Comparison of ENCODE assay signal across 9 cellular contexts in the genomic region with DNA sequence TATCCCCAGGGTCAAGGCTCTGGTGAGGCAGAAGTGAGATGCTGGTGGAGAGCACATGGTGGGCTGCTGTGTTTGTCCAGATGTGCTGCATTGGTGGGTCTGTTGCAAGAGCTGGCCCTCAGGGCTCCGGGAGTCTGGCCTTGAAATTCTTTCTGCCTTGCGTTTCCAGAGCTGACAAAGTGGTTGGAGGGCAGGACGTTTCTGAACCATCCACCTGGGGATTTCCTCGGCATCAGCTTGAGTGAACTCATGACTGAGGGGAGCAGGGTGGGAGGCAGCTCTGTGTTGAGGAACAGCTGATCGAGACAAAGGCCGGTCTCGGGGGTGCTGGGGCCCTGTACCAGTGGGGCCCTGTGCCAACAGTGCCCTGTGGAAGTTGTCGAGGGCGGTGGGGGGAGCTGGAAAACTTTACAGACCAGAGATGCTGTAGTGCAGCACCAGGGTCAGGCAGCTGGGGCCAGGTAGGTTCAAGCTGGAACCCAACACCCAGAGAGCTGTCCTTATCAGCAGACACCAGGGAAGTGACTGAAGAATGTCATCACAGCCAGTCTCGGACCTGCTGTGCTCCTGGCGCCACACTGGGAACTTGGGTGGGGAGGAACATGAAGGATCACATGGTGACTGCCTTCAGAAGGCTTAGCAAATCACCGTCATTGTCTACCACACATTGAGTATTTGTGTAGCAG. TPM values are rescaled to one million over a fixed set of nuclear protein-coding genes. Genes with fewer than 3 reads are reported as not detected.
DNase-seq lines count a peak whose midpoint lies in the region; ATAC-seq and TF ChIP-seq lines count a peak whose summit lies in the region.
"Had no signal": no experiment of that assay in that cellular context is flagged by ENCODE, and none has a peak within 500 bp of the region (broad histone marks: within the 10 kb centered on the region; RNA-seq: fewer than 3 reads in every experiment).

No MANE protein-coding gene starts in this region.

- no peak for TF ChIP-seq CTCF in RWPE1 (conservative IDR thresholded peaks at IDR 0.05; ENCODE audit: low read depth)
- no peak for TF ChIP-seq CTCF in fibroblast of villous mesenchyme (IDR thresholded peaks at IDR 0.05; ENCODE audit: insufficient read depth, low read depth, low read length)
- TF ChIP-seq CTCF in prostate gland (IDR thresholded peaks at IDR 0.05), result no peak
- no peak for TF ChIP-seq CTCF in GM10266 (IDR thresholded peaks at IDR 0.05; ENCODE audit: control insufficient read depth, insufficient read depth, low read depth, missing control alignments)

- POLR2A ChIA-PET in RWPE1 (lab: Yijun Ruan, JAX; ENCODE audit: low non-redundant PET), result no interaction called here

- DNase-seq in Daoy (ENCODE audit: low read depth) (peak; percentile 0), RWPE1 (ENCODE audit: low spot score) (peak; percentile 31), fibroblast of villous mesenchyme (ENCODE audit: low read depth) (peak; percentile 84), prostate gland (ENCODE audit: low spot score) (no peak), GM10266 (ENCODE audit: extremely low spot score) (no peak), inferior parietal cortex (ENCODE audit: extremely low spot score) (no peak), GM19240 (ENCODE audit: insufficient read length, low spot score) (no peak)
- DNase-seq: central memory CD4-positive, alpha-beta T cell had no signal

- intact Hi-C loops in prostate gland (cut with DNase I), result no loop called here

- peaks cover 8% of the 10 kb centered on the region for H3K4me1 ChIP-seq in prostate gland (replicated peaks)

- WGBS in prostate gland, result 46% methylated on average over 12 of the region's 12 CpGs

- no peaks in the 10 kb centered on the region for H3K36me3 ChIP-seq in prostate gland

- no peaks in the 10 kb centered on the region for H3K27me3 ChIP-seq in prostate gland (replicated peaks; ENCODE audit: insufficient read depth)

- no peaks in the 10 kb centered on the region for H3K9me3 ChIP-seq in prostate gland

- peak overlapping the region; percentile 97 for H3K27ac ChIP-seq in RWPE1
- H3K27ac ChIP-seq in prostate gland, result peak overlapping the region; percentile 74 to 79

- CTCF ChIA-PET in RWPE1 (lab: Yijun Ruan, JAX), result interaction anchor here (0.6 to 1.2 kb wide), 3 partner anchors 10 to 573 kb away, joined by 3 to 4 read pairs (median 3); no protein-coding TSS in a partner anchor

- H3K4me3 ChIP-seq in fibroblast of villous mesenchyme (ENCODE audit: low read depth, low read length) (no peak overlapping the region), prostate gland (no peak overlapping the region)

- no peak for ATAC-seq in HG02642 (IDR thresholded peaks at IDR 0.05; ENCODE audit: poor library complexity, unreplicated experiment)

- no peak for TF ChIP-seq POLR2A in prostate gland (IDR thresholded peaks at IDR 0.05)

RNA-seq across cellular contexts. Expression of gene TSKU, which starts 4.9 kb away (rescaled TPM):
- total RNA-seq in Daoy (2014; rRNA removed; shearing (Covaris generic)), result 25.1 and 26.3 TPM in 2 replicates
- total RNA-seq in fibroblast of villous mesenchyme (18.6 and 20.9 TPM in 2 replicates), prostate gland (10 to 100 TPM; 71.2 to 72.8 TPM)

Comparison
In these comparisons a context has a peak if more than half of its experiments do, and no peak if none do; other contexts are left out.
1. DNase-seq: peak in Daoy (single experiment), RWPE1 (single experiment) and fibroblast of villous mesenchyme (single experiment); none in prostate gland (single experiment), GM10266 (single experiment), inferior parietal cortex (single experiment) and GM19240 (single experiment).